Comparison of ENCODE assay signal across 8 cellular contexts in genomic region chr5:110738812-110739651, GRCh38. TPM values are rescaled to one million over a fixed set of nuclear protein-coding genes. Genes with fewer than 3 reads are reported as not detected.
DNase-seq lines count a peak whose midpoint lies in the region; ATAC-seq and TF ChIP-seq lines count a peak whose summit lies in the region.

Gene SLC25A46, plus strand, starts transcription at chr5:110739007. Its CDS starts 113 bp downstream, at chr5:110739120.

- peaks cover 12% of the 10 kb centered on the region for H3K79me2 ChIP-seq in neural progenitor cell (ENCODE audit: low read depth)

- peaks cover 14% of the 10 kb centered on the region for H3K4me1 Mint-ChIP-seq in neural progenitor cell

- H3K9me3 ChIP-seq in neural progenitor cell (ENCODE audit: low read depth) = no peaks in the 10 kb centered on the region
- no peaks in the 10 kb centered on the region for H3K9me3 ChIP-seq in subcutaneous abdominal adipose tissue (ENCODE audit: control insufficient read depth in 5 of 5, low read length in 5 of 5)

- H3K9ac ChIP-seq in neural progenitor cell = peak within 1 kb of the TSS; percentile 75
- H3K9ac ChIP-seq in subcutaneous abdominal adipose tissue (ENCODE audit: low read length in 5 of 5) = peak within 1 kb of the TSS; percentile 40 to 94 (median 89)

- H4K20me1 ChIP-seq in neural progenitor cell (ENCODE audit: low read depth) = no peaks in the 10 kb centered on the region

- peaks cover 4% of the 10 kb centered on the region for H3K27me3 Mint-ChIP-seq in neural progenitor cell (ENCODE audit: insufficient read depth, low read depth)

- H2AFZ ChIP-seq in neural progenitor cell (replicated peaks) = peak within 1 kb of the TSS; percentile 81

- H3F3A ChIP-seq in neural progenitor cell (ENCODE audit: low read depth) = peaks cover 9% of the 10 kb centered on the region

- H3K27ac ChIP-seq in foreskin keratinocyte (peak within 1 kb of the TSS; percentile 55), neural progenitor cell (peak within 1 kb of the TSS; percentile 43), subcutaneous abdominal adipose tissue (ENCODE audit: low read depth, low read length) (peak within 1 kb of the TSS; percentile 89)

- H3K36me3 Mint-ChIP-seq in neural progenitor cell = no peaks in the 10 kb centered on the region

- peak within 1 kb of the TSS; percentile 65 for H3K27ac Mint-ChIP-seq in neural progenitor cell

- peak; percentile 90 for DNase-seq in ELR (ENCODE audit: low read depth)
- peak; percentile 76 for DNase-seq in H7
- peak; percentile 89 for DNase-seq in M059J (ENCODE audit: low read depth)
- DNase-seq in SIG-M5 treated with dmso at 0.1 percent for 504 hours (lab: John Stamatoyannopoulos, UW; ENCODE audit: unreplicated experiment) = peak; percentile 93
- DNase-seq in activated gamma-delta T cell treated with anti-CD3 and anti-CD28 coated beads, Interleukin-2, amount 50 U/mL, for 16 hours (ENCODE audit: low read depth) = peak; percentile 79
- peak; percentile 71 to 85 for DNase-seq in foreskin keratinocyte
- peak; percentile 93 for DNase-seq in neural progenitor cell (ENCODE audit: low spot score)

- peak; percentile 94 for ATAC-seq in foreskin keratinocyte

- H3K4me3 ChIP-seq in H7 (ENCODE audit: insufficient read depth, low read depth, low read length) (peak within 1 kb of the TSS; percentile 82), neural progenitor cell (peak within 1 kb of the TSS; percentile 93), subcutaneous abdominal adipose tissue (ENCODE audit: low read depth in 1 of 5, low read length in 5 of 5) (peak within 1 kb of the TSS; percentile 84 to 98 (median 94))

- peak within 1 kb of the TSS; percentile 97 for H3K4me3 Mint-ChIP-seq in neural progenitor cell

- no peaks in the 10 kb centered on the region for H3K9me3 Mint-ChIP-seq in neural progenitor cell

- TF ChIP-seq CTCF in foreskin keratinocyte (conservative IDR thresholded peaks at IDR 0.05) (no peak), neural progenitor cell (IDR thresholded peaks at IDR 0.05) (no peak)

- H3K27me3 ChIP-seq in H7 (ENCODE audit: control insufficient read depth, insufficient read depth, low read length) = no peaks in the 10 kb centered on the region; the same call in 1 of the 2 replicates
- H3K27me3 ChIP-seq in foreskin keratinocyte = no peaks in the 10 kb centered on the region
- H3K27me3 ChIP-seq in neural progenitor cell = peaks cover 29% of the 10 kb centered on the region
- H3K27me3 ChIP-seq in subcutaneous abdominal adipose tissue (ENCODE audit: control insufficient read depth in 5 of 5, insufficient read depth in 4 of 5, low read length in 5 of 5) = no peaks in the 10 kb centered on the region

- H3K4me2 ChIP-seq in neural progenitor cell = peak within 1 kb of the TSS; percentile 88

- no peaks in the 10 kb centered on the region for H3K4me1 ChIP-seq in foreskin keratinocyte
- H3K4me1 ChIP-seq in neural progenitor cell = peaks cover 4% of the 10 kb centered on the region
- H3K4me1 ChIP-seq in subcutaneous abdominal adipose tissue (ENCODE audit: control insufficient read depth in 5 of 5, insufficient read depth in 5 of 5, low read length in 5 of 5) = peaks cover 0 to 26% (median 13%) of the 10 kb centered on the region in 5 donors

- H3K36me3 ChIP-seq in H7 (replicated peaks; ENCODE audit: control insufficient read depth, insufficient read depth, low read length) (no peaks in the 10 kb centered on the region), neural progenitor cell (no peaks in the 10 kb centered on the region), subcutaneous abdominal adipose tissue (ENCODE audit: control insufficient read depth in 5 of 5, insufficient read depth in 5 of 5, low read length in 5 of 5) (peaks cover 0 to 5% (median 0%) of the 10 kb centered on the region in 5 donors)

RNA-seq across cellular contexts. Expression of gene SLC25A46, which starts in this region (rescaled TPM):
- total RNA-seq in H7 (2014; rRNA removed; shearing (Covaris generic)) = 27.8 and 30.6 TPM in 2 replicates
- total RNA-seq in M059J (2014; rRNA removed; shearing (Covaris generic)) = 57.8 and 76.7 TPM in 2 replicates
- 46.0 and 46.4 TPM in 2 replicates for total RNA-seq in foreskin keratinocyte
- 12.9 and 15.9 TPM in 2 replicates for polyA plus RNA-seq in foreskin keratinocyte
- 33.5 and 43.6 TPM in 2 replicates for total RNA-seq in neural progenitor cell (ENCODE audit: low replicate concordance)

Comparison
In these comparisons a context has a peak if more than half of its experiments do, and no peak if none do; other contexts are left out.
1. Peak in every context shown above with its lines: DNase-seq, ATAC-seq, H3K4me3 ChIP-seq and H3K27ac ChIP-seq.